In genomic region chrX:67607436-67607835, GRCh38 we compare ENCODE assay signal across 27 cellular contexts.
DNase-seq lines count a peak whose midpoint lies in the region; ATAC-seq and TF ChIP-seq lines count a peak whose summit lies in the region.
"Had no signal": no experiment of that assay in that cellular context is flagged by ENCODE, and none has a peak within 500 bp of the region (broad histone marks: within the 10 kb centered on the region; RNA-seq: fewer than 3 reads in every experiment).

No MANE protein-coding gene starts in this region.

- no peak overlapping the region for H3K23ac ChIP-seq in IMR-90 (ENCODE audit: low read depth, low read length)

- H2AK5ac ChIP-seq in IMR-90 (ENCODE audit: low read depth, low read length), result no peak overlapping the region

- H3K14ac ChIP-seq in IMR-90 (replicated peaks; ENCODE audit: low read depth, low read length), result no peak overlapping the region

- no peaks in the 10 kb centered on the region for H3K27me3 ChIP-seq in IMR-90 (ENCODE audit: control insufficient read depth, insufficient read depth, low read length)
- H3K27me3 ChIP-seq in skeletal muscle satellite cell (ENCODE audit: control insufficient read depth, insufficient read depth, low read length), result no peaks in the 10 kb centered on the region
- H3K27me3 ChIP-seq: esophagus squamous epithelium had no signal

- no peak overlapping the region for H4K5ac ChIP-seq in IMR-90 (ENCODE audit: low read depth, low read length)

- no peaks in the 10 kb centered on the region for H3K9me1 ChIP-seq in IMR-90 (ENCODE audit: insufficient read depth, low read length)

- H3K4ac ChIP-seq in IMR-90 (ENCODE audit: low read depth, low read length), result no peak overlapping the region

- H3K4me2 ChIP-seq in IMR-90 (ENCODE audit: low read depth, low read length), result no peak overlapping the region
- peak overlapping the region; percentile 26 for H3K4me2 ChIP-seq in skeletal muscle satellite cell (ENCODE audit: low read length)
- H3K4me2 ChIP-seq: SK-N-SH had no signal

- dilution Hi-C loops in IMR-90 (cut with HindIII; ENCODE audit: low sequenced_read_pairs, unreplicated experiment), result no loop called here

- H2BK15ac ChIP-seq in IMR-90 (ENCODE audit: low read depth, low read length), result no peak overlapping the region

- no peak overlapping the region for H3K27ac ChIP-seq in IMR-90 (ENCODE audit: insufficient read depth, low read length)
- H3K27ac ChIP-seq: dorsolateral prefrontal cortex, esophagus squamous epithelium had no signal

- H3K4me1 ChIP-seq in IMR-90 (ENCODE audit: control insufficient read depth, insufficient read depth, low read length) (no peaks in the 10 kb centered on the region), skeletal muscle satellite cell (ENCODE audit: control insufficient read depth, insufficient read depth, low read length) (peaks cover 53% of the 10 kb centered on the region)
- H3K4me1 ChIP-seq: esophagus squamous epithelium had no signal

- no peak for TF ChIP-seq RAD21 in IMR-90 (IDR thresholded peaks at IDR 0.05; ENCODE audit: low read length)

- H2BK20ac ChIP-seq in IMR-90 (ENCODE audit: low read depth, low read length), result no peak overlapping the region

- H3K18ac ChIP-seq in IMR-90 (ENCODE audit: low read depth, low read length), result no peak overlapping the region

- H2AFZ ChIP-seq in IMR-90 (replicated peaks; ENCODE audit: low read length, poor library complexity), result no peak overlapping the region

- TF ChIP-seq POLR2A in IMR-90 (IDR thresholded peaks at IDR 0.05; ENCODE audit: low read depth, low read length), result no peak

- in situ Hi-C loops in IMR-90 (cut with MboI; ENCODE audit: low sequenced_read_pairs), result no loop called here

- ATAC-seq in IMR-90 (ENCODE audit: low read depth) (no peak), HG03108 (IDR thresholded peaks at IDR 0.05; ENCODE audit: unreplicated experiment) (no peak)
- ATAC-seq: activated CD8-positive, alpha-beta T cell treated with anti-CD3 and anti-CD28 coated beads for 36 hours; left lobe of liver; stimulated activated memory B cell treated with anti-CD40 and anti-IgM and Interleukin-4, amounts not matched to agents 10 μg/mL and 1 μg/mL and 100 μg/mL, for 72 hours; T-helper 17 cell had no signal

- H3K79me1 ChIP-seq in IMR-90 (ENCODE audit: low read depth in 1 of 2, low read length in 2 of 2), result no peaks in the 10 kb centered on the region

- POLR2A ChIA-PET in IMR-90 (lab: Charles Lee; ENCODE audit: unreplicated experiment), result no interaction called here

- H4K20me1 ChIP-seq in IMR-90 (ENCODE audit: insufficient read depth, low read length), result no peaks in the 10 kb centered on the region

- H3K9ac ChIP-seq in IMR-90 (ENCODE audit: low read depth, low read length) (no peak overlapping the region), skeletal muscle satellite cell (ENCODE audit: low read depth, low read length) (peak overlapping the region; percentile 44)
- H3K9ac ChIP-seq: SK-N-SH had no signal

- no peak overlapping the region for H3K56ac ChIP-seq in IMR-90 (ENCODE audit: extremely low read depth, insufficient read depth, low read length)

- intact Hi-C loops in IMR-90 (cut with micrococcal nuclease), result no loop called here

- H4K91ac ChIP-seq in IMR-90 (ENCODE audit: insufficient read depth, low read depth, low read length), result no peak overlapping the region

- H2BK120ac ChIP-seq in IMR-90 (ENCODE audit: low read depth, low read length), result no peak overlapping the region

- H2AK9ac ChIP-seq in IMR-90 (replicated peaks; ENCODE audit: low read depth, low read length, poor library complexity), result no peak overlapping the region

- no peak overlapping the region for H4K8ac ChIP-seq in IMR-90 (ENCODE audit: low read depth in 2 of 2, low read length in 2 of 2)

- DNase-seq in EH (ENCODE audit: low read depth), result peak; percentile 64
- peak; percentile 44 for DNase-seq in IMR-90
- peak; percentile 84 for DNase-seq in fibroblast of gingiva (ENCODE audit: low read depth)
- no peak for DNase-seq in SW480 (ENCODE audit: low spot score)
- DNase-seq in NCI-H2107 (lab: John Stamatoyannopoulos, UW), result no peak
- DNase-seq: activated CD4-positive, alpha-beta T cell treated with anti-CD3 and anti-CD28 coated beads for 1 hour; activated CD8-positive, alpha-beta memory T cell treated with anti-CD3 and anti-CD28 coated beads, Interleukin-2, amount 50 U/mL, for 48 hours; activated CD8-positive, alpha-beta T cell treated with anti-CD3 and anti-CD28 coated beads for 36 hours; activated naive CD4-positive, alpha-beta T cell treated with anti-CD3 and anti-CD28 coated beads, Interleukin-2, amount 10 ng/mL, durations not matched to agents 7 days and 5 days; amniotic stem cell; DMS153; dorsolateral prefrontal cortex; esophagus squamous epithelium; glutamatergic neuron; NCI-H1092; NCI-H1694 treated with DMSO at 0.1 percent for 48 hours; NCI-H2171; NCI-H510A; nephron progenitor cell; OCI-M1; SK-N-SH; substantia nigra; T-helper 17 cell had no signal

- no peak overlapping the region for H2BK5ac ChIP-seq in IMR-90 (ENCODE audit: low read depth, low read length, poor library complexity, severe bottlenecking)

- BruUV-seq in IMR-90 (replicated peaks; lab: Mats Ljungman, UMichigan), result no TSS peak

- H3K9me3 ChIP-seq in IMR-90 (ENCODE audit: control insufficient read depth, insufficient read depth, low read length) (no peaks in the 10 kb centered on the region), skeletal muscle satellite cell (replicated peaks; ENCODE audit: low read length) (no peaks in the 10 kb centered on the region)
- H3K9me3 ChIP-seq: esophagus squamous epithelium, SK-N-SH had no signal

- CTCF ChIA-PET in IMR-90 (lab: Yijun Ruan, JAX), result no interaction called here

- TF ChIP-seq CTCF in IMR-90 (conservative IDR thresholded peaks at IDR 0.05; ENCODE audit: low read depth, low read length), result no peak

- H3K4me3 ChIP-seq in IMR-90 (ENCODE audit: insufficient read depth, low read depth, low read length) (no peak overlapping the region), skeletal muscle satellite cell (ENCODE audit: low read length) (no peak overlapping the region)
- H3K4me3 ChIP-seq: dorsolateral prefrontal cortex, esophagus squamous epithelium had no signal

- H3K36me3 ChIP-seq in IMR-90 (ENCODE audit: control insufficient read depth, insufficient read depth, low read length) (no peaks in the 10 kb centered on the region), skeletal muscle satellite cell (ENCODE audit: insufficient read depth, low read length) (no peaks in the 10 kb centered on the region)
- H3K36me3 ChIP-seq: esophagus squamous epithelium had no signal

TF ChIP-seq in IMR-90, 13 proteins besides CTCF, POLR2A, EP300 and RAD21:
- no peak for TF ChIP-seq ELK1 (IDR thresholded peaks at IDR 0.05; ENCODE audit: borderline replicate concordance, low read depth, low read length)
- TF ChIP-seq FOS (IDR thresholded peaks at IDR 0.05; ENCODE audit: low read depth, low read length), result no peak
- TF ChIP-seq BHLHE40 (IDR thresholded peaks at IDR 0.05; ENCODE audit: low read depth, low read length), result no peak
- no peak for TF ChIP-seq NFE2L2 (IDR thresholded peaks at IDR 0.05; ENCODE audit: low read depth, low read length)
- no peak for TF ChIP-seq SMC3 (IDR thresholded peaks at IDR 0.05; ENCODE audit: low read depth, low read length)
- TF ChIP-seq RCOR1 (IDR thresholded peaks at IDR 0.05; ENCODE audit: insufficient replicate concordance, low read length), result no peak

Comparison
In these comparisons a context has a peak if more than half of its experiments do, and no peak if none do; other contexts are left out.
1. DNase-seq: peak in EH (single experiment), IMR-90 (single experiment) and fibroblast of gingiva (single experiment); none in SW480 (single experiment) and NCI-H2107 (single experiment).